Comparison of ENCODE assay signal across 27 cellular contexts in genomic region chr20:61441537-61441936, GRCh38.
"Had no signal": no experiment of that assay in that cellular context is flagged by ENCODE, and none has a peak within 500 bp of the region (broad histone marks: within the 10 kb centered on the region; RNA-seq: fewer than 3 reads in every experiment).

No MANE protein-coding gene starts in this region.

- DNase-seq: activated CD4-positive, alpha-beta T cell treated with anti-CD3 and anti-CD28 coated beads, Interleukin-2, amount 10 ng/mL, durations not matched to agents 24 days and 14 days; activated CD4-positive, alpha-beta T cell treated with anti-CD3 and anti-CD28 coated beads, Interleukin-2, amount 50 U/mL, for 4 hours; activated CD8-positive, alpha-beta T cell treated with anti-CD3 and anti-CD28 coated beads, Interleukin-2, amount 10 ng/mL, durations not matched to agents 7 days and 5 days; activated gamma-delta T cell; activated naive CD4-positive, alpha-beta T cell treated with Interleukin-2 at 50 U/mL for 16 hours; activated naive CD8-positive, alpha-beta T cell treated with anti-CD3 and anti-CD28 coated beads, Interleukin-2, amount 10 ng/mL, durations not matched to agents 7 days and 5 days; activated T-cell treated with anti-CD3 and anti-CD28 coated beads, Interleukin-2, amount 50 U/mL, for 24 hours; amygdala; Kasumi-1; KBM-7; MG63; NCI-H1048; NCI-H1436; NCI-H1694; NCI-H1930; NCI-H2081 treated with DMSO at 0.1 percent for 48 hours; NCI-H345; NCI-H524 treated with DMSO at 0.1 percent for 48 hours; SHP77 treated with DMSO at 0.1 percent for 48 hours; SK-N-SH had no signal

- ATAC-seq: activated CD8-positive, alpha-beta T cell treated with anti-CD3 and anti-CD28 coated beads, Interleukin-2, amount 10 ng/mL, durations not matched to agents 7 days and 5 days; Panc1 had no signal

- H3K9me3 Mint-ChIP-seq: activated CD4-positive, alpha-beta T cell treated with anti-CD3 and anti-CD28 coated beads, Interleukin-2, amount 10 ng/mL, durations not matched to agents 24 days and 14 days; activated naive CD4-positive, alpha-beta T cell treated with anti-CD3 and anti-CD28 coated beads, Interleukin-2, amount 50 U/mL, for 24 hours; activated naive CD8-positive, alpha-beta T cell treated with anti-CD3 and anti-CD28 coated beads, Interleukin-2, amount 10 ng/mL, durations not matched to agents 7 days and 5 days; activated T-cell treated with anti-CD3 and anti-CD28 coated beads, Interleukin-2, amount 50 U/mL, for 24 hours; activated T-helper 2 cell treated with anti-CD3 and anti-CD28 coated beads, Interferon-gamma antibody, Interleukin-2, Interleukin-4, amounts not matched to agents 10 μg/mL and 5 μg/mL and 100 μg/mL, durations not matched to agents 14 hours and 24 hours and 36 hours; T-helper 1 cell treated with Interleukin-12 subunit alpha and Interleukin-12 subunit beta and Interleukin-4 antibody, amounts not matched to agents 30 μg/mL and 1 μg/mL, for 36 hours had no signal

- H3K4me1 Mint-ChIP-seq: activated CD4-positive, alpha-beta T cell treated with anti-CD3 and anti-CD28 coated beads, Interleukin-2, amount 10 ng/mL, durations not matched to agents 24 days and 14 days; activated naive CD4-positive, alpha-beta T cell treated with anti-CD3 and anti-CD28 coated beads, Interleukin-2, amount 50 U/mL, for 24 hours; activated naive CD8-positive, alpha-beta T cell treated with anti-CD3 and anti-CD28 coated beads, Interleukin-2, amount 10 ng/mL, durations not matched to agents 7 days and 5 days had no signal

- H3K9me2 ChIP-seq: SK-N-SH had no signal

- H3K36me3 ChIP-seq: ascending aorta, cardiac muscle cell, MG63, SJSA1 had no signal

- H3K9ac ChIP-seq: SK-N-SH had no signal

- H3K27me3 ChIP-seq: ascending aorta, cardiac muscle cell, SJSA1 had no signal

- H3K4me3 Mint-ChIP-seq: activated CD4-positive, alpha-beta T cell treated with anti-CD3 and anti-CD28 coated beads, Interleukin-2, amount 10 ng/mL, durations not matched to agents 24 days and 14 days; activated CD8-positive, alpha-beta T cell treated with anti-CD3 and anti-CD28 coated beads, Interleukin-2, amount 10 ng/mL, durations not matched to agents 7 days and 5 days; activated naive CD4-positive, alpha-beta T cell treated with anti-CD3 and anti-CD28 coated beads, Interleukin-2, amount 50 U/mL, for 24 hours; activated naive CD8-positive, alpha-beta T cell treated with anti-CD3 and anti-CD28 coated beads, Interleukin-2, amount 10 ng/mL, durations not matched to agents 7 days and 5 days; activated T-cell treated with anti-CD3 and anti-CD28 coated beads, Interleukin-2, amount 50 U/mL, for 24 hours; T-helper 1 cell treated with Interleukin-12 subunit alpha and Interleukin-12 subunit beta and Interleukin-4 antibody, amounts not matched to agents 30 μg/mL and 1 μg/mL, for 36 hours had no signal

- H3K27me3 Mint-ChIP-seq: activated CD4-positive, alpha-beta T cell treated with anti-CD3 and anti-CD28 coated beads, Interleukin-2, amount 10 ng/mL, durations not matched to agents 24 days and 14 days; activated naive CD4-positive, alpha-beta T cell treated with anti-CD3 and anti-CD28 coated beads, Interleukin-2, amount 50 U/mL, for 24 hours; activated naive CD8-positive, alpha-beta T cell treated with anti-CD3 and anti-CD28 coated beads, Interleukin-2, amount 10 ng/mL, durations not matched to agents 7 days and 5 days had no signal

- H3K27ac ChIP-seq: ascending aorta, cardiac muscle cell, SJSA1 had no signal

- H3K27ac Mint-ChIP-seq: activated CD4-positive, alpha-beta T cell treated with anti-CD3 and anti-CD28 coated beads, Interleukin-2, amount 10 ng/mL, durations not matched to agents 24 days and 14 days; activated CD8-positive, alpha-beta T cell treated with anti-CD3 and anti-CD28 coated beads, Interleukin-2, amount 10 ng/mL, durations not matched to agents 7 days and 5 days; activated naive CD4-positive, alpha-beta T cell treated with anti-CD3 and anti-CD28 coated beads, Interleukin-2, amount 50 U/mL, for 24 hours; activated naive CD8-positive, alpha-beta T cell treated with anti-CD3 and anti-CD28 coated beads, Interleukin-2, amount 10 ng/mL, durations not matched to agents 7 days and 5 days; activated T-cell treated with anti-CD3 and anti-CD28 coated beads, Interleukin-2, amount 50 U/mL, for 24 hours; activated T-helper 2 cell treated with anti-CD3 and anti-CD28 coated beads, Interferon-gamma antibody, Interleukin-2, Interleukin-4, amounts not matched to agents 10 μg/mL and 5 μg/mL and 100 μg/mL, durations not matched to agents 14 hours and 24 hours and 36 hours; T-helper 1 cell treated with Interleukin-12 subunit alpha and Interleukin-12 subunit beta and Interleukin-4 antibody, amounts not matched to agents 30 μg/mL and 1 μg/mL, for 36 hours had no signal

- H3K4me2 ChIP-seq: SK-N-SH had no signal

- H3K9me3 ChIP-seq: ascending aorta, MG63, SJSA1, SK-N-SH had no signal

- H3K4me1 ChIP-seq: ascending aorta had no signal

- H3K36me3 Mint-ChIP-seq: activated naive CD4-positive, alpha-beta T cell treated with anti-CD3 and anti-CD28 coated beads, Interleukin-2, amount 50 U/mL, for 24 hours; activated naive CD8-positive, alpha-beta T cell treated with anti-CD3 and anti-CD28 coated beads, Interleukin-2, amount 10 ng/mL, durations not matched to agents 7 days and 5 days had no signal

- H3K4me3 ChIP-seq: ascending aorta, cardiac muscle cell, MG63, SJSA1 had no signal
